Comparison of ENCODE assay signal across 21 cellular contexts in genomic region chr4:137025484-137026059, GRCh38.
DNase-seq lines count a peak whose midpoint lies in the region; ATAC-seq, FAIRE-seq and TF ChIP-seq lines count a peak whose summit lies in the region.
"Had no signal": no experiment of that assay in that cellular context is flagged by ENCODE, and none has a peak within 500 bp of the region (broad histone marks: within the 10 kb centered on the region; RNA-seq: fewer than 3 reads in every experiment).

No MANE protein-coding gene starts in this region.

- intact Hi-C loops in aorta (cut with DNase I) = no loop called here

- H3K27me3 ChIP-seq in HUES48 (ENCODE audit: control insufficient read depth, insufficient read depth, low read length) (no peaks in the 10 kb centered on the region), H1 (replicated peaks in 1 of 4; ENCODE audit: control insufficient read depth in 3 of 4, extremely low read depth in 1 of 4, insufficient read depth in 3 of 4, low read length in 3 of 4) (no peaks in the 10 kb centered on the region), mesendoderm (ENCODE audit: insufficient read depth, low read length, poor library complexity) (no peaks in the 10 kb centered on the region), osteoblast (ENCODE audit: insufficient read depth, low read length) (no peaks in the 10 kb centered on the region), aorta (ENCODE audit: control insufficient read depth in 1 of 2, insufficient read depth in 2 of 2, low read length in 1 of 2) (no peaks in the 10 kb centered on the region)

- no peak overlapping the region for H2BK12ac ChIP-seq in H1 (ENCODE audit: low read depth, low read length)

- H3K4ac ChIP-seq in H1 (replicated peaks; ENCODE audit: insufficient read length, low read depth, low read length) (no peak overlapping the region), mesendoderm (ENCODE audit: low read depth, low read length) (no peak overlapping the region)

- H3K4me3 ChIP-seq in HUES48 (ENCODE audit: low read depth, low read length) (no peak overlapping the region; the same call in 1 of the 2 replicates), H1 (ENCODE audit: extremely low read depth in 1 of 4, insufficient read depth in 2 of 4, low read depth in 3 of 4, low read length in 4 of 4) (no peak overlapping the region), mesendoderm (ENCODE audit: low read length) (no peak overlapping the region), osteoblast (ENCODE audit: insufficient read depth, low read length) (no peak overlapping the region), aorta (ENCODE audit: low read length in 2 of 2) (no peak overlapping the region)

- TF ChIP-seq RAD21 in H1 (IDR thresholded peaks at IDR 0.05 in 1 of 2, conservative IDR thresholded peaks at IDR 0.05 in 1 of 2; ENCODE audit: low read depth in 2 of 2, low read length in 2 of 2) = no peak

- CTCF ChIA-PET in H1 (lab: Charles Lee; ENCODE audit: partially characterized antibody) = interaction anchor here (0.7 kb wide), 1 partner anchor 81 kb away, joined by 3 read pairs; no protein-coding TSS in a partner anchor

- H3K4me1 ChIP-seq in HUES48 (ENCODE audit: control insufficient read depth, insufficient read depth, low read length) (peaks cover 11% of the 10 kb centered on the region), H1 (replicated peaks in 1 of 4; ENCODE audit: control insufficient read depth in 3 of 4, insufficient read depth in 4 of 4, low read length in 3 of 4) (peaks cover 0 to 5% (median 4%) of the 10 kb centered on the region in 4 experiments; a peak in 3 of 7 replicates), mesendoderm (ENCODE audit: control insufficient read depth, low read depth, low read length) (peaks cover 4% of the 10 kb centered on the region), osteoblast (ENCODE audit: insufficient read depth, low read length) (no peaks in the 10 kb centered on the region), aorta (ENCODE audit: control insufficient read depth in 1 of 2, insufficient read depth in 2 of 2, low read length in 2 of 2) (no peaks in the 10 kb centered on the region)
- H3K4me1 ChIP-seq: Caco-2 had no signal

- H3K79me1 ChIP-seq in H1 (ENCODE audit: low read depth, low read length) (no peaks in the 10 kb centered on the region), mesendoderm (ENCODE audit: low read length) (no peaks in the 10 kb centered on the region)

- no peak overlapping the region for H3K56ac ChIP-seq in H1 (replicated peaks; ENCODE audit: insufficient read length, low read depth, low read length)
- no peak overlapping the region for H3K56ac ChIP-seq in mesendoderm (ENCODE audit: low read length)

- no peaks in the 10 kb centered on the region for H3K36me3 ChIP-seq in HUES48 (ENCODE audit: control insufficient read depth, insufficient read depth, low read length)
- H3K36me3 ChIP-seq in H1 (ENCODE audit: control insufficient read depth in 2 of 4, insufficient read depth in 4 of 4, low read length in 3 of 4) = no peaks in the 10 kb centered on the region
- H3K36me3 ChIP-seq in mesendoderm (ENCODE audit: control insufficient read depth, insufficient read depth, low read length) = no peaks in the 10 kb centered on the region
- H3K36me3 ChIP-seq in osteoblast (ENCODE audit: insufficient read depth, low read length) = no peaks in the 10 kb centered on the region
- no peaks in the 10 kb centered on the region for H3K36me3 ChIP-seq in aorta (ENCODE audit: control insufficient read depth in 1 of 2, insufficient read depth in 2 of 2, low read length in 1 of 2)

- H3K14ac ChIP-seq in H1 (ENCODE audit: insufficient read length) = no peak overlapping the region

- H3K4me2 ChIP-seq in H1 (ENCODE audit: insufficient read depth in 1 of 2, low read depth in 2 of 2, low read length in 2 of 2) (no peak overlapping the region), mesendoderm (ENCODE audit: low read length) (no peak overlapping the region), osteoblast (ENCODE audit: insufficient read depth, low read length) (no peak overlapping the region)

- FAIRE-seq in H1 (lab: Jason Lieb, UNC) = peak; percentile 32
- FAIRE-seq: A204.1, D721Med, H54, HepG2, HTR-8/SVneo had no signal

- no peak overlapping the region for H2AK5ac ChIP-seq in H1 (ENCODE audit: low read depth, low read length)
- no peak overlapping the region for H2AK5ac ChIP-seq in mesendoderm (ENCODE audit: low read length)

- no peak overlapping the region for H4K91ac ChIP-seq in H1 (replicated peaks; ENCODE audit: insufficient read length, low read length)

- no peaks in the 10 kb centered on the region for H3K23me2 ChIP-seq in H1 (ENCODE audit: low read depth, low read length)

- H3K9ac ChIP-seq in HUES48 (ENCODE audit: low read depth, low read length) = no peak overlapping the region
- H3K9ac ChIP-seq in H1 (replicated peaks in 1 of 4; ENCODE audit: extremely low read depth in 1 of 4, low read depth in 3 of 4, low read length in 3 of 4) = no peak overlapping the region
- H3K9ac ChIP-seq in mesendoderm (ENCODE audit: low read length) = no peak overlapping the region

- DNase-seq in H1 (ENCODE audit: low read depth in 1 of 2, low spot score in 2 of 2) = no peak
- DNase-seq in mesendoderm = peak; percentile 76
- DNase-seq in osteoblast (ENCODE audit: insufficient read length, low spot score, missing footprints) = peak; percentile 2
- DNase-seq in DMS 273 treated with DMSO at 0.1 percent for 48 hours (lab: John Stamatoyannopoulos, UW) = no peak
- DNase-seq in aorta = no peak
- DNase-seq in DMS153 treated with DMSO at 0.1 percent for 48 hours (lab: John Stamatoyannopoulos, UW; ENCODE audit: unreplicated experiment) = no peak
- DNase-seq: ACHN; Caco-2; CD4-positive, alpha-beta T cell; DMS153; DMS79 treated with DMSO at 0.1 percent for 48 hours; GF-D8; KBM-7 had no signal

- no peak for TF ChIP-seq CTCF in H1 (IDR thresholded peaks at IDR 0.05; ENCODE audit: control extremely low read depth in 1 of 3, insufficient read depth in 1 of 3, low read depth in 1 of 3, low read length in 3 of 3)
- no peak for TF ChIP-seq CTCF in osteoblast (IDR thresholded peaks at IDR 0.05; ENCODE audit: extremely low read depth, low read depth, low read length)

- H3K9me3 ChIP-seq in HUES48 (ENCODE audit: control insufficient read depth, insufficient read depth, low read length) = no peaks in the 10 kb centered on the region
- no peaks in the 10 kb centered on the region for H3K9me3 ChIP-seq in H1 (ENCODE audit: insufficient read depth in 2 of 2, low read depth in 1 of 2, low read length in 1 of 2)
- no peaks in the 10 kb centered on the region for H3K9me3 ChIP-seq in osteoblast (ENCODE audit: low read depth, low read length)
- no peaks in the 10 kb centered on the region for H3K9me3 ChIP-seq in aorta (ENCODE audit: control insufficient read depth, low read length)
- H3K9me3 ChIP-seq: Caco-2 had no signal

- H4K8ac ChIP-seq in H1 (ENCODE audit: extremely low read depth, insufficient read depth, low read length) = no peak overlapping the region
- no peak overlapping the region for H4K8ac ChIP-seq in mesendoderm (ENCODE audit: low read depth, low read length)

- POLR2A ChIA-PET in H1 (lab: Charles Lee; ENCODE audit: partially characterized antibody) = no interaction called here

- no peaks in the 10 kb centered on the region for H3K79me2 ChIP-seq in H1 (ENCODE audit: control insufficient read depth in 1 of 2, insufficient read depth in 2 of 2, low read length in 2 of 2)
- no peaks in the 10 kb centered on the region for H3K79me2 ChIP-seq in mesendoderm (ENCODE audit: control insufficient read depth, insufficient read depth, low read length)
- H3K79me2 ChIP-seq in osteoblast (ENCODE audit: insufficient read depth, low read length) = no peaks in the 10 kb centered on the region

- H3K23ac ChIP-seq in H1 (ENCODE audit: insufficient read length) = no peak overlapping the region
- H3K23ac ChIP-seq in mesendoderm (ENCODE audit: low read length) = no peak overlapping the region

- H2BK5ac ChIP-seq in H1 (ENCODE audit: low read depth, low read length) (no peak overlapping the region), mesendoderm (ENCODE audit: low read length) (no peak overlapping the region)

- ATAC-seq in GM21786 (IDR thresholded peaks at IDR 0.05; ENCODE audit: unreplicated experiment) = no peak
- no peak for ATAC-seq in aorta (ENCODE audit: low FRiP score)
- ATAC-seq: HepG2 had no signal

- no peak overlapping the region for H3K18ac ChIP-seq in H1 (ENCODE audit: extremely low read depth, low read length)
- H3K18ac ChIP-seq in mesendoderm (ENCODE audit: low read length) = no peak overlapping the region

- H4K20me1 ChIP-seq in H1 (replicated peaks in 1 of 2; ENCODE audit: control insufficient read depth in 1 of 2, insufficient read depth in 2 of 2, low read length in 2 of 2) = no peaks in the 10 kb centered on the region
- H4K20me1 ChIP-seq in osteoblast (ENCODE audit: insufficient read depth, low read length) = no peaks in the 10 kb centered on the region

- H3K27ac ChIP-seq in HUES48 (ENCODE audit: low read depth, low read length) (peak overlapping the region; percentile 42), H1 (ENCODE audit: low read depth, low read length) (no peak overlapping the region), mesendoderm (ENCODE audit: low read depth, low read length) (no peak overlapping the region), osteoblast (ENCODE audit: low read depth, low read length) (no peak overlapping the region), aorta (ENCODE audit: low read depth in 1 of 2, low read length in 2 of 2) (no peak overlapping the region)
- H3K27ac ChIP-seq: C4-2B had no signal

- TF ChIP-seq POLR2A in H1 (IDR thresholded peaks at IDR 0.05; ENCODE audit: control extremely low read depth in 1 of 2, low read depth in 2 of 2, low read length in 2 of 2) = no peak

- H2BK120ac ChIP-seq in H1 (replicated peaks; ENCODE audit: low read depth, low read length) (no peak overlapping the region), mesendoderm (ENCODE audit: low read depth, low read length) (no peak overlapping the region)

- 72% methylated on average over 5 of the region's 5 CpGs; no CpG with 5 or more reads in 1 of the 2 experiments for WGBS in H1 (ENCODE audit: extremely low coverage in 1 of 2, insufficient coverage in 1 of 2, insufficient read length in 1 of 2, insufficient replicate concordance in 2 of 2, low coverage in 1 of 2, low lambda C conversion rate in 2 of 2, missing lambda C conversion rate in 1 of 2), 2 experiments
- WGBS in mesendoderm (ENCODE audit: extremely low coverage, insufficient coverage, low lambda C conversion rate) = no CpG with 5 or more reads among the region's 5 CpGs
- WGBS in aorta, 2 donors = 75 to 82% methylated on average over 5 of the region's 5 CpGs

- no peak overlapping the region for H2BK20ac ChIP-seq in H1 (ENCODE audit: low read length)

- H2BK15ac ChIP-seq in H1 (ENCODE audit: low read length) (no peak overlapping the region), mesendoderm (replicated peaks; ENCODE audit: low read depth) (no peak overlapping the region)

- H4K5ac ChIP-seq in H1 (ENCODE audit: insufficient read length, low read depth, low read length) (no peak overlapping the region), mesendoderm (ENCODE audit: low read length) (no peak overlapping the region)

- no peak for TF ChIP-seq EP300 in H1 (IDR thresholded peaks at IDR 0.05; ENCODE audit: borderline replicate concordance in 1 of 2, low read depth in 2 of 2, low read length in 2 of 2)

- H2AFZ ChIP-seq in H1 (ENCODE audit: low read length) (0 out of 2 replicates have a peak overlapping the region, but pooled peaks have one; percentile 68), osteoblast (ENCODE audit: low read length) (no peak overlapping the region)

Comparison
In these comparisons a context has a peak if more than half of its experiments do, and no peak if none do; other contexts are left out.
1. DNase-seq: peak in mesendoderm (single experiment) and osteoblast (single experiment); none in H1 (0 of 2), DMS 273 treated with DMSO at 0.1 percent for 48 hours (single experiment), aorta (0 of 2) and DMS153 treated with DMSO at 0.1 percent for 48 hours (single experiment).